10 cellular contexts compared by ENCODE assay signal in genomic region chr20:36847710-36848040, GRCh38. TPM values are rescaled to one million over a fixed set of nuclear protein-coding genes. Genes with fewer than 3 reads are reported as not detected.
DNase-seq lines count a peak whose midpoint lies in the region; ATAC-seq and TF ChIP-seq lines count a peak whose summit lies in the region.
"Had no signal": no experiment of that assay in that cellular context is flagged by ENCODE, and none has a peak within 500 bp of the region (broad histone marks: within the 10 kb centered on the region; RNA-seq: fewer than 3 reads in every experiment).

No MANE protein-coding gene starts in this region.

- no peak overlapping the region for H3K9ac ChIP-seq in mesendoderm (ENCODE audit: low read length)

- no peak overlapping the region for H4K8ac ChIP-seq in mesendoderm (ENCODE audit: low read depth, low read length)

- no peak overlapping the region for H2BK5ac ChIP-seq in mesendoderm (ENCODE audit: low read length)

- WGBS in hepatocyte (ENCODE audit: low lambda C conversion rate, missing lambda C conversion rate), result 86% methylated on average over 1 of the region's 1 CpG
- no CpG with 5 or more reads among the region's 1 CpG for WGBS in mesendoderm (ENCODE audit: extremely low coverage, insufficient coverage, low lambda C conversion rate)

- DNase-seq in EL, result peak; percentile 40
- peak; percentile 65 for DNase-seq in amniotic epithelial cell (ENCODE audit: low read depth)
- no peak for DNase-seq in hepatocyte (ENCODE audit: low spot score)
- no peak for DNase-seq in activated gamma-delta T cell (lab: John Stamatoyannopoulos, UW)
- no peak for DNase-seq in activated CD8-positive, alpha-beta memory T cell treated with anti-CD3 and anti-CD28 coated beads, Interleukin-2, amount 50 U/mL, for 48 hours
- no peak for DNase-seq in mesendoderm
- DNase-seq: RPMI8226 had no signal

- H3K4me1 ChIP-seq in hepatocyte (ENCODE audit: insufficient read depth), result peaks cover 6% of the 10 kb centered on the region
- H3K4me1 ChIP-seq in mesendoderm (ENCODE audit: control insufficient read depth, low read depth, low read length), result peaks cover 2% of the 10 kb centered on the region

- no peaks in the 10 kb centered on the region for H3K9me3 ChIP-seq in hepatocyte (ENCODE audit: low read depth)

- TF ChIP-seq CTCF in hepatocyte (IDR thresholded peaks at IDR 0.05; ENCODE audit: poor library complexity), result no peak

- H3K27me3 Mint-ChIP-seq in stimulated activated memory B cell treated with anti-CD40 and anti-IgM and Interleukin-4, amounts not matched to agents 10 μg/mL and 1 μg/mL and 100 μg/mL, for 72 hours, result no peaks in the 10 kb centered on the region
- H3K27me3 Mint-ChIP-seq: activated T-helper 17 cell treated with anti-CD3 and anti-CD28 coated beads, Interleukin-2, amount 50 U/mL, for 72 hours had no signal

- H3K9me2 ChIP-seq in hepatocyte (replicated peaks; ENCODE audit: insufficient read depth), result no peaks in the 10 kb centered on the region

- H4K20me1 ChIP-seq in hepatocyte (ENCODE audit: insufficient read depth, poor library complexity, severe bottlenecking), result peaks cover 4% of the 10 kb centered on the region

- H3K79me2 ChIP-seq in hepatocyte (peaks cover 55% of the 10 kb centered on the region), mesendoderm (ENCODE audit: control insufficient read depth, insufficient read depth, low read length) (peaks cover 3% of the 10 kb centered on the region)

- H3K23ac ChIP-seq in mesendoderm (ENCODE audit: low read length), result no peak overlapping the region

- no peak overlapping the region for H3K4ac ChIP-seq in mesendoderm (ENCODE audit: low read depth, low read length)

- H2AFZ ChIP-seq in hepatocyte, result no peak overlapping the region

- no peaks in the 10 kb centered on the region for H3K27me3 ChIP-seq in hepatocyte
- no peaks in the 10 kb centered on the region for H3K27me3 ChIP-seq in mesendoderm (ENCODE audit: insufficient read depth, low read length, poor library complexity)

- no peak overlapping the region for H2BK120ac ChIP-seq in mesendoderm (ENCODE audit: low read depth, low read length)

- H3K4me3 Mint-ChIP-seq in stimulated activated memory B cell treated with anti-CD40 and anti-IgM and Interleukin-4, amounts not matched to agents 10 μg/mL and 1 μg/mL and 100 μg/mL, for 72 hours, result no peak overlapping the region
- H3K4me3 Mint-ChIP-seq: activated T-helper 17 cell treated with anti-CD3 and anti-CD28 coated beads, Interleukin-2, amount 50 U/mL, for 72 hours had no signal

- no peak overlapping the region for H3K4me3 ChIP-seq in hepatocyte
- H3K4me3 ChIP-seq in mesendoderm (ENCODE audit: low read length), result no peak overlapping the region

- no peak overlapping the region for H3K18ac ChIP-seq in mesendoderm (ENCODE audit: low read length)

- H3K4me2 ChIP-seq in hepatocyte (no peak overlapping the region), mesendoderm (ENCODE audit: low read length) (no peak overlapping the region)

- peaks cover 91% of the 10 kb centered on the region for H3K4me1 Mint-ChIP-seq in stimulated activated memory B cell treated with anti-CD40 and anti-IgM and Interleukin-4, amounts not matched to agents 10 μg/mL and 1 μg/mL and 100 μg/mL, for 72 hours

- H3K9me3 Mint-ChIP-seq in stimulated activated memory B cell treated with anti-CD40 and anti-IgM and Interleukin-4, amounts not matched to agents 10 μg/mL and 1 μg/mL and 100 μg/mL, for 72 hours, result no peaks in the 10 kb centered on the region
- H3K9me3 Mint-ChIP-seq: activated T-helper 17 cell treated with anti-CD3 and anti-CD28 coated beads, Interleukin-2, amount 50 U/mL, for 72 hours had no signal

- H3K27ac ChIP-seq in hepatocyte, result peak overlapping the region; percentile 81
- no peak overlapping the region for H3K27ac ChIP-seq in mesendoderm (ENCODE audit: low read depth, low read length)

- ATAC-seq in stimulated activated memory B cell treated with anti-CD40 and anti-IgM and Interleukin-4, amounts not matched to agents 10 μg/mL and 1 μg/mL and 100 μg/mL, for 72 hours, result no peak
- no peak for ATAC-seq in HG03025 (IDR thresholded peaks at IDR 0.05; ENCODE audit: low FRiP score, unreplicated experiment)
- ATAC-seq: activated T-helper 17 cell treated with anti-CD3 and anti-CD28 coated beads, Interleukin-2, amount 50 U/mL, for 72 hours had no signal

- peak overlapping the region; percentile 100 for H3K27ac Mint-ChIP-seq in stimulated activated memory B cell treated with anti-CD40 and anti-IgM and Interleukin-4, amounts not matched to agents 10 μg/mL and 1 μg/mL and 100 μg/mL, for 72 hours
- H3K27ac Mint-ChIP-seq: activated T-helper 17 cell treated with anti-CD3 and anti-CD28 coated beads, Interleukin-2, amount 50 U/mL, for 72 hours had no signal

- H2BK15ac ChIP-seq in mesendoderm (replicated peaks; ENCODE audit: low read depth), result no peak overlapping the region

- H2AK5ac ChIP-seq in mesendoderm (ENCODE audit: low read length), result no peak overlapping the region

- H4K5ac ChIP-seq in mesendoderm (ENCODE audit: low read length), result no peak overlapping the region

- H3K79me1 ChIP-seq in mesendoderm (ENCODE audit: low read length), result peaks cover 15% of the 10 kb centered on the region

- no peaks in the 10 kb centered on the region for H3K36me3 ChIP-seq in hepatocyte (replicated peaks; ENCODE audit: insufficient read depth, low read depth)
- H3K36me3 ChIP-seq in mesendoderm (ENCODE audit: control insufficient read depth, insufficient read depth, low read length), result no peaks in the 10 kb centered on the region

- H3K56ac ChIP-seq in mesendoderm (ENCODE audit: low read length), result no peak overlapping the region

- H3K36me3 Mint-ChIP-seq in stimulated activated memory B cell treated with anti-CD40 and anti-IgM and Interleukin-4, amounts not matched to agents 10 μg/mL and 1 μg/mL and 100 μg/mL, for 72 hours, result no peaks in the 10 kb centered on the region

RNA-seq across cellular contexts. Expression of gene TLDC2, which starts 28.3 kb away (rescaled TPM):
- 1.6 and 2.9 TPM in 2 replicates for total RNA-seq in hepatocyte
- polyA plus RNA-seq in hepatocyte, result 0.68 and 1.2 TPM in 2 replicates
- 0.17 TPM for polyA plus RNA-seq in mesendoderm (2013, experiment 1 of 2)
- polyA plus RNA-seq in mesendoderm (2013, experiment 2 of 2), result 0.20 TPM
- total RNA-seq: activated T-helper 17 cell treated with anti-CD3 and anti-CD28 coated beads, Interleukin-2, amount 50 U/mL, for 72 hours had no signal

Comparison
In these comparisons a context has a peak if more than half of its experiments do, and no peak if none do; other contexts are left out.
1. DNase-seq: peak in EL (single experiment) and amniotic epithelial cell (single experiment); none in hepatocyte (single experiment), activated gamma-delta T cell (single experiment), activated CD8-positive, alpha-beta memory T cell treated with anti-CD3 and anti-CD28 coated beads, Interleukin-2, amount 50 U/mL, for 48 hours (single experiment) and mesendoderm (single experiment).